ENCODE assay signal across 3 cellular contexts in genomic region chr18:39325973-39326372, GRCh38.
TF ChIP-seq lines count a peak whose summit lies in the region.

No MANE protein-coding gene starts in this region.

TF ChIP-seq in A549, 52 proteins besides CTCF, POLR2A, EP300 and RAD21:
- TF ChIP-seq MAFK (IDR thresholded peaks at IDR 0.05; ENCODE audit: partially characterized antibody): peak; percentile 74
- no peak for TF ChIP-seq NFE2L2 (conservative IDR thresholded peaks at IDR 0.05; ENCODE audit: low read length)

TF ChIP-seq in IMR-90, 13 proteins besides CTCF, POLR2A, EP300 and RAD21:
- no peak for TF ChIP-seq CHD1 (IDR thresholded peaks at IDR 0.05; ENCODE audit: low read depth, low read length)
- TF ChIP-seq CEBPB (IDR thresholded peaks at IDR 0.05; ENCODE audit: low read depth, low read length): 0 out of 2 replicates have a peak, but pooled peaks have one; percentile 6
- TF ChIP-seq FOS (IDR thresholded peaks at IDR 0.05; ENCODE audit: low read depth, low read length): no peak
- TF ChIP-seq RFX5 (IDR thresholded peaks at IDR 0.05; ENCODE audit: low read depth, low read length): no peak
- peak; percentile 92 for TF ChIP-seq MAFK (IDR thresholded peaks at IDR 0.05; ENCODE audit: low read depth, low read length)
- TF ChIP-seq RCOR1 (IDR thresholded peaks at IDR 0.05; ENCODE audit: insufficient replicate concordance, low read length): no peak
- TF ChIP-seq NFE2L2 (IDR thresholded peaks at IDR 0.05; ENCODE audit: low read depth, low read length): no peak
- no peak for TF ChIP-seq SMC3 (IDR thresholded peaks at IDR 0.05; ENCODE audit: low read depth, low read length)
- no peak for TF ChIP-seq MXI1 (IDR thresholded peaks at IDR 0.05; ENCODE audit: borderline replicate concordance, low read depth, low read length)
- no peak for TF ChIP-seq BHLHE40 (IDR thresholded peaks at IDR 0.05; ENCODE audit: low read depth, low read length)
- no peak for TF ChIP-seq USF2 (IDR thresholded peaks at IDR 0.05; ENCODE audit: low read depth, low read length)
- TF ChIP-seq ELK1 (IDR thresholded peaks at IDR 0.05; ENCODE audit: borderline replicate concordance, low read depth, low read length): no peak

TF ChIP-seq in H1, 55 proteins besides CTCF, POLR2A, EP300 and RAD21:
- TF ChIP-seq JUND (IDR thresholded peaks at IDR 0.05; ENCODE audit: low read length) (no peak), MAFK (IDR thresholded peaks at IDR 0.05; ENCODE audit: low read depth, low read length) (peak; percentile 75; the same call in 1 of the 2 replicates)
